1 cellular context compared by ENCODE assay signal in the genomic region with DNA sequence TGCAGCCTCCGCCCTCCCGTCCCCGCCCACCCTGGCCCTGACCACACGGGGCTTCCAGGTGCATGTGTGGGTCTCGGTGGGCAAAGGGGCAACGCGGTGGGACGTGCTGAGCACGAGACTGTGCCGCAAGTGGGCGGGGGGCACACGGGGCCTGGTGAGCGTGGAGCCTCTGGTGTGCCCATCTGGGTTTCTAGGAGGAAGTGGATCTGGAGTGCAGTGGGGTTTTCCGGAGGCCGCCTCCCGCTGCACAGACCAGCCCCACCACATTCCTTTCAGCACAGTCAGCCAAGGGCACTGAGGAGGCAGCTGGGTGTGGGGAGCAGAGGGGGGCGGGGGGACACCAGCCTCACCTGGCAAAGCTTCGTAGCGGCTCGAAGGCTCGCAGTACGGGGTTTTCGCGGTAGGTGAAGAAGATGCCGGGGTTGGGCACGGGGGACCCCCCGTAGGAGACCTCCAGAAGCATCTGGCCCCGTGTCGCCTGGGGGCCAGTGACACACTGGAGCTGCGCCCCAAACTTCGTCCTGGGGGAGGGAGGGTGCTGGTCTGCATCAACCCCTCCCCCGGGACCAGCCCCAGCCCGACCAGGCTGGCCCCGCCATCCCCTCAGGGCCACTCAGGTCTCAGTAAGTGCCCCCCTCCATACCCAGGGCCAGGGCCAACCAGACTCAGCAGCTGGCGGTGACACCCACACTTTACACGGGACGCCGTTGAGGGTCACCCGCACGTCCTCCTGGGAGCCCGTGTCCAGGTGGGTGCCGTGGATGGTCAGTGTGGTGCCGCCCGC.
TF ChIP-seq lines count a peak whose summit lies in the region.

No MANE protein-coding gene starts in this region.

TF ChIP-seq in H1, 55 proteins besides CTCF, POLR2A, EP300 and RAD21:
- no peak for TF ChIP-seq CTBP2 (IDR thresholded peaks at IDR 0.05; ENCODE audit: borderline replicate concordance, insufficient read depth, insufficient read length, low read length)
- TF ChIP-seq SP2 (IDR thresholded peaks at IDR 0.05; ENCODE audit: low read length): no peak
- no peak for TF ChIP-seq SAP30 (IDR thresholded peaks at IDR 0.05; ENCODE audit: insufficient read depth, insufficient replicate concordance, low read length)
- peak; percentile 62; the same call in 1 of the 2 replicates for TF ChIP-seq JUND (IDR thresholded peaks at IDR 0.05; ENCODE audit: low read length)
- TF ChIP-seq GTF2F1 (IDR thresholded peaks at IDR 0.05; ENCODE audit: borderline replicate concordance, low read depth, low read length): no peak
- TF ChIP-seq HDAC2 (IDR thresholded peaks at IDR 0.05; ENCODE audit: borderline replicate concordance in 1 of 2, low read depth in 2 of 2, low read length in 2 of 2): no peak
- TF ChIP-seq KDM1A (IDR thresholded peaks at IDR 0.05; ENCODE audit: borderline replicate concordance, low read length): no peak
- no peak for TF ChIP-seq E2F6 (IDR thresholded peaks at IDR 0.05)
- TF ChIP-seq JUN (IDR thresholded peaks at IDR 0.05; ENCODE audit: low read depth, low read length): peak; percentile 23; the same call in 1 of the 2 replicates
- TF ChIP-seq POU5F1 (IDR thresholded peaks at IDR 0.05; ENCODE audit: low read depth, low read length): no peak
TF ChIP-seq in H1: peak in this region for 2.
